Comparison of ENCODE assay signal across 11 cellular contexts in genomic region chr12:122406701-122407154, GRCh38. TPM values are rescaled to one million over a fixed set of nuclear protein-coding genes. Genes with fewer than 3 reads are reported as not detected.
DNase-seq lines count a peak whose midpoint lies in the region; ATAC-seq, FAIRE-seq and TF ChIP-seq lines count a peak whose summit lies in the region.
"Had no signal": no experiment of that assay in that cellular context is flagged by ENCODE, and none has a peak within 500 bp of the region (broad histone marks: within the 10 kb centered on the region; RNA-seq: fewer than 3 reads in every experiment).

No MANE protein-coding gene starts in this region.

- H3K4me1 ChIP-seq in A549 (peaks cover 53% of the 10 kb centered on the region), astrocyte (ENCODE audit: insufficient read depth, low read length) (no peaks in the 10 kb centered on the region), mesenchymal stem cell (ENCODE audit: control insufficient read depth, insufficient read depth, low read depth, low read length) (peaks cover 5% of the 10 kb centered on the region)

- TF ChIP-seq CTCF in A549 (IDR thresholded peaks at IDR 0.05) (no peak), astrocyte (IDR thresholded peaks at IDR 0.05; ENCODE audit: insufficient read depth, low read depth, low read length) (no peak)

- H3K23ac ChIP-seq in mesenchymal stem cell (ENCODE audit: low read length in 2 of 2), result no peak overlapping the region

- H3K14ac ChIP-seq in mesenchymal stem cell (ENCODE audit: low read length in 2 of 2), result no peak overlapping the region

- peaks cover 92% of the 10 kb centered on the region for H3K79me2 ChIP-seq in astrocyte (ENCODE audit: insufficient read depth, low read length)

- H3K4me3 ChIP-seq in A549 (no peak overlapping the region), astrocyte (ENCODE audit: insufficient read depth, low read depth, low read length) (no peak overlapping the region), mesenchymal stem cell (ENCODE audit: insufficient read depth in 1 of 2, low read depth in 1 of 2, low read length in 2 of 2) (no peak overlapping the region)

- CTCF ChIA-PET in A549 (lab: Yijun Ruan, JAX), result interaction anchor here (0.6 to 3.2 kb wide), 8 partner anchors 9 to 77 kb away, joined by 3 to 18 read pairs (median 4); partner anchors contain the start of gene CLIP1

- peaks cover 10% of the 10 kb centered on the region for H3K4me1 Mint-ChIP-seq in astrocyte (ENCODE audit: low read depth, unreplicated experiment)

- H3K4ac ChIP-seq in mesenchymal stem cell (ENCODE audit: low read depth in 1 of 2, low read length in 2 of 2), result no peak overlapping the region

- H2AFZ ChIP-seq in astrocyte (ENCODE audit: low read depth, low read length) (no peak overlapping the region), mesenchymal stem cell (ENCODE audit: low read depth, low read length) (no peak overlapping the region)

- H3K27ac ChIP-seq in A549 (peak overlapping the region; percentile 92 to 98), astrocyte (ENCODE audit: low read depth, low read length) (no peak overlapping the region), mesenchymal stem cell (ENCODE audit: low read length, poor library complexity, severe bottlenecking) (no peak overlapping the region)

- H3K9ac ChIP-seq in astrocyte (ENCODE audit: low read length) (no peak overlapping the region), mesenchymal stem cell (ENCODE audit: low read length) (peak overlapping the region; percentile 70)

- POLR2A ChIA-PET in A549 (lab: Yijun Ruan, JAX), result interaction anchor here (0.5 to 1.6 kb wide), 9 partner anchors 9 to 181 kb away, joined by 3 to 18 read pairs (median 3); partner anchors contain the start of genes CLIP1, DIABLO and ZCCHC8

- DNase-seq in A549 (ENCODE audit: low read depth in 1 of 2, low spot score in 1 of 2) (peak in 1 of 2 experiments; percentile 74), GM04504 (ENCODE audit: low read depth) (peak; percentile 69), astrocyte (ENCODE audit: low read depth) (no peak), mesenchymal stem cell (peak; percentile 80), NCI-H446 (lab: John Stamatoyannopoulos, UW) (no peak)
- no peak for DNase-seq in stimulated activated CD4-positive, alpha-beta T cell treated with anti-CD3 and anti-CD28 coated beads, Interleukin-4, amount 100 ng/mL, for 1 hour
- DNase-seq in activated naive CD4-positive, alpha-beta T cell treated with anti-CD3 and anti-CD28 coated beads, Interleukin-2, amount 50 U/mL, for 16 hours, result no peak
- DNase-seq: mammary epithelial cell had no signal

- no peak for TF ChIP-seq POLR2A in A549 (IDR thresholded peaks at IDR 0.05; ENCODE audit: low read length)

- peak overlapping the region; percentile 96 for H3K27ac Mint-ChIP-seq in astrocyte (ENCODE audit: unreplicated experiment)

- H3K4me2 ChIP-seq in A549, result peak overlapping the region; percentile 71
- H3K4me2 ChIP-seq in astrocyte (ENCODE audit: low read length), result no peak overlapping the region
- H3K4me2 ChIP-seq in mesenchymal stem cell (ENCODE audit: low read length, poor library complexity, severe bottlenecking), result no peak overlapping the region

- ATAC-seq in A549, result peak; percentile 63 to 92
- no peak for ATAC-seq in HG03045 (IDR thresholded peaks at IDR 0.05; ENCODE audit: unreplicated experiment)

- peak in 1 of 2 experiments; percentile 21; a peak in 1 of 5 replicates for TF ChIP-seq EP300 in A549 (IDR thresholded peaks at IDR 0.05)

- no peak overlapping the region for H2AK5ac ChIP-seq in mesenchymal stem cell (ENCODE audit: low read length, severe bottlenecking)

- no peak overlapping the region for H4K8ac ChIP-seq in mesenchymal stem cell (ENCODE audit: low read length)

- no peak overlapping the region for H2BK12ac ChIP-seq in mesenchymal stem cell (ENCODE audit: low read length in 2 of 2)

- no peak overlapping the region for H3K18ac ChIP-seq in mesenchymal stem cell (ENCODE audit: low read depth in 1 of 2, low read length in 2 of 2)

- H3K36me3 Mint-ChIP-seq in astrocyte (ENCODE audit: low read depth, unreplicated experiment), result no peaks in the 10 kb centered on the region

- no peak overlapping the region for H2BK15ac ChIP-seq in mesenchymal stem cell (ENCODE audit: low read depth, poor library complexity, severe bottlenecking)

- no peaks in the 10 kb centered on the region for H3K9me3 ChIP-seq in A549
- no peaks in the 10 kb centered on the region for H3K9me3 ChIP-seq in astrocyte (ENCODE audit: insufficient read depth, low read depth, low read length)
- no peaks in the 10 kb centered on the region for H3K9me3 ChIP-seq in mesenchymal stem cell (ENCODE audit: control insufficient read depth, low read length)

- peaks cover 23% of the 10 kb centered on the region for H4K20me1 ChIP-seq in astrocyte (ENCODE audit: insufficient read depth, low read length)

- H2BK5ac ChIP-seq in mesenchymal stem cell (ENCODE audit: low read depth, low read length, poor library complexity, severe bottlenecking), result no peak overlapping the region

- H2BK120ac ChIP-seq in mesenchymal stem cell (ENCODE audit: low read depth, low read length), result no peak overlapping the region

- H3K27me3 Mint-ChIP-seq in astrocyte (ENCODE audit: low read depth, unreplicated experiment), result no peaks in the 10 kb centered on the region

- 5% methylated on average over 3 of the region's 3 CpGs for WGBS in A549 (ENCODE audit: missing lambda C conversion rate)
- no CpG with 5 or more reads among the region's 3 CpGs for WGBS in mesenchymal stem cell

- H3K79me1 ChIP-seq in mesenchymal stem cell (replicated peaks; ENCODE audit: low read length, poor library complexity, severe bottlenecking), result peaks cover 12% of the 10 kb centered on the region

- H3K27me3 ChIP-seq in astrocyte (ENCODE audit: insufficient read depth, low read length) (no peaks in the 10 kb centered on the region), mesenchymal stem cell (ENCODE audit: control insufficient read depth in 1 of 2, insufficient read depth in 1 of 2, low read length in 2 of 2) (no peaks in the 10 kb centered on the region)

- H3K36me3 ChIP-seq in astrocyte (ENCODE audit: insufficient read depth, low read length) (no peaks in the 10 kb centered on the region), mesenchymal stem cell (ENCODE audit: control insufficient read depth in 1 of 2, insufficient read depth in 2 of 2, low read depth in 1 of 2, low read length in 2 of 2) (peaks cover 6 to 9% of the 10 kb centered on the region in 2 experiments)

- no peak for FAIRE-seq in A549 (lab: Jason Lieb, UNC)
- FAIRE-seq in astrocyte (lab: Jason Lieb, UNC), result no peak
- FAIRE-seq: endometrium, GM19239 had no signal

- H3K4me3 Mint-ChIP-seq in astrocyte (ENCODE audit: unreplicated experiment), result peak overlapping the region; percentile 20

- TF ChIP-seq RAD21 in A549 (conservative IDR thresholded peaks at IDR 0.05 in 1 of 2, IDR thresholded peaks at IDR 0.05 in 1 of 2), result no peak

- H4K91ac ChIP-seq in mesenchymal stem cell (ENCODE audit: low read length), result no peak overlapping the region

- no peaks in the 10 kb centered on the region for H3K9me3 Mint-ChIP-seq in astrocyte (ENCODE audit: unreplicated experiment)

TF ChIP-seq in A549, 52 proteins besides CTCF, POLR2A, EP300 and RAD21:
- TF ChIP-seq HOXA7 (CRISPR knock-in tag; IDR thresholded peaks at IDR 0.05), result no peak
- TF ChIP-seq BCL3 (IDR thresholded peaks at IDR 0.05), result 0 out of 3 replicates have a peak, but pooled peaks have one; percentile 30
- no peak for TF ChIP-seq PBX3 (IDR thresholded peaks at IDR 0.05)
- no peak for TF ChIP-seq ZSCAN20 (CRISPR knock-in tag; IDR thresholded peaks at IDR 0.05)
- peak; percentile 90 to 92 for TF ChIP-seq CEBPB (IDR thresholded peaks at IDR 0.05)

RNA-seq across cellular contexts. Expression of gene CLIP1, which starts 15.7 kb away (rescaled TPM):
- 133 and 149 TPM in 2 replicates for polyA plus RNA-seq in A549 (2011; rRNA removed)
- 49.1 and 54.3 TPM in 2 replicates for polyA plus RNA-seq in A549 (2012; cell fraction: cytosol; rRNA removed)
- polyA plus RNA-seq in A549 (2012; cell fraction: nucleus; rRNA removed), result 98.3 and 122 TPM in 2 replicates
- 43.0 to 49.7 TPM (median 44.4 TPM) in 3 replicates for polyA plus RNA-seq in A549 (2017; fragmentation: RNase III; extraction: RNeasy Plus Mini Kit Qiagen cat#74134 plus additional on column Dnase treatment)
- 217 and 263 TPM in 2 replicates for polyA minus RNA-seq in A549 (2011; rRNA and poly(A)+ RNA removed)
- total RNA-seq in astrocyte, result 59.4 and 70.0 TPM in 2 replicates
- polyA plus RNA-seq in mesenchymal stem cell (2013, experiment 1 of 2), result 49.0 TPM
- 49.6 TPM for polyA plus RNA-seq in mesenchymal stem cell (2013, experiment 2 of 2)

Comparison
In these comparisons a context has a peak if more than half of its experiments do, and no peak if none do; other contexts are left out.
1. DNase-seq: peak in GM04504 (single experiment) and mesenchymal stem cell (single experiment); none in astrocyte (single experiment), stimulated activated CD4-positive, alpha-beta T cell treated with anti-CD3 and anti-CD28 coated beads, Interleukin-4, amount 100 ng/mL, for 1 hour (single experiment), NCI-H446 (0 of 2) and activated naive CD4-positive, alpha-beta T cell treated with anti-CD3 and anti-CD28 coated beads, Interleukin-2, amount 50 U/mL, for 16 hours (single experiment).
2. H3K27ac ChIP-seq: peak in A549 (2 of 2); none in astrocyte (single experiment) and mesenchymal stem cell (single experiment).